16 cellular contexts compared by ENCODE assay signal in the genomic region with DNA sequence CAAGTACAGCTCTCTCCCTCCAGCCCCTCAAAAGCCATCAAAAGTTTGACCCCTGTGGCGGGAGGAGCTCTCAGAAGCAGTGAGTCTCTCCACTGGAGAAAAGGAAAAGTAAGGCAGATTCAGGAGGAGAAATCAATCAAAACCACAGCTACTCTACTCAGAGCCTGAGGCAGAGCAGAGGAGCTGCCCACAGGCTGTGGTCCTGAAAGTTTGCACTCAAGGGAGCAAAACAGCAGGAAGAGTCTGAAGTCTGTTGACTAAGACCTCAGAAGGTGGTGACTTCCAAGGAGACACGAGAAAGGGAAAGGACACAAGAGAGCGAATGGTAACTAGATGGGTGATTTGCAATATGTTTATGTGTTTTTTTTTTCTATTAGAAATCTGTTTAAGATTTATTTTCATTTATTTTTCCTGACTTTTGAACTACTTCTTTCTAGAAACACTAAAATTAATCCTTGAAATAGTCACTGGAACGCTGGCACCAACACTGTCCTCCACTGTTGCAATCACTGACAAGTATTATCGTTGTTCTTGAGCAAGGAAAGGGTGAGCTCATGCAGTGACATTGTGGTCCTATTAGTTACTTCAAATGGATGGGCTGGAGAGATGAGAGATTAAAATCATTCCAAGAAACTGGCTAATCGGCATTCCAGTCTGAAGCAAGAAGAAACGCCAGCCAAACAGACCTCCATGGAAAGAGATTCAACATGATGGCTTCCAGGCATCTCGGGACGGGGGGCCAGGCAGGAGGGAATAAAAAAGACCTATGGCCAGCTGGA. TPM values are rescaled to one million over a fixed set of nuclear protein-coding genes. Genes with fewer than 3 reads are reported as not detected.
DNase-seq lines count a peak whose midpoint lies in the region; ATAC-seq and TF ChIP-seq lines count a peak whose summit lies in the region.
"Had no signal": no experiment of that assay in that cellular context is flagged by ENCODE, and none has a peak within 500 bp of the region (broad histone marks: within the 10 kb centered on the region; RNA-seq: fewer than 3 reads in every experiment).

No MANE protein-coding gene starts in this region.

- H3K27me3 ChIP-seq in H7 (ENCODE audit: control insufficient read depth, insufficient read depth, low read length) = no peaks in the 10 kb centered on the region
- no peaks in the 10 kb centered on the region for H3K27me3 ChIP-seq in left ventricle myocardium inferior (ENCODE audit: low read depth)
- H3K27me3 ChIP-seq: SJSA1, spleen had no signal

- H3K36me3 ChIP-seq in H7 (replicated peaks; ENCODE audit: control insufficient read depth, insufficient read depth, low read length) (no peaks in the 10 kb centered on the region), left ventricle myocardium inferior (no peaks in the 10 kb centered on the region)
- H3K36me3 ChIP-seq: SJSA1, spleen, thoracic aorta had no signal

- in situ Hi-C loops in astrocyte of the spinal cord (cut with HindIII; ENCODE audit: low sequenced_read_pairs) = no loop called here

- DNase-seq in H7 (peak; percentile 17), astrocyte of the spinal cord (ENCODE audit: low read depth, low spot score) (peak; percentile 42), left ventricle myocardium inferior (no peak), retinal pigment epithelial cell (ENCODE audit: low read depth) (peak; percentile 0), cerebellar cortex (ENCODE audit: low spot score) (no peak)
- DNase-seq: CD8-positive, alpha-beta T cell; cortex of kidney; NCI-H1436; NCI-H82; spleen had no signal

- peaks cover 1% of the 10 kb centered on the region for H3K4me1 ChIP-seq in left ventricle myocardium inferior
- H3K4me1 ChIP-seq: SJSA1, spleen had no signal

- peak overlapping the region; percentile 8 for H3K27ac ChIP-seq in left ventricle myocardium inferior (replicated peaks)
- H3K27ac ChIP-seq: SJSA1, spleen, thoracic aorta had no signal

- intact Hi-C loops in left ventricle myocardium inferior (cut with micrococcal nuclease) = no loop called here

- ATAC-seq in GM18873 (IDR thresholded peaks at IDR 0.05; ENCODE audit: low FRiP score, unreplicated experiment) (no peak), GM19455 (IDR thresholded peaks at IDR 0.05; ENCODE audit: unreplicated experiment) (no peak), HG03378 (IDR thresholded peaks at IDR 0.05; ENCODE audit: unreplicated experiment) (no peak)
- ATAC-seq: CD8-positive, alpha-beta T cell; left colon had no signal

- H3K4me3 ChIP-seq in H7 (ENCODE audit: insufficient read depth, low read depth, low read length) = no peak overlapping the region
- H3K4me3 ChIP-seq in astrocyte of the spinal cord (ENCODE audit: low read depth, low read length) = no peak overlapping the region
- H3K4me3 ChIP-seq in left ventricle myocardium inferior = no peak overlapping the region
- no peak overlapping the region for H3K4me3 ChIP-seq in retinal pigment epithelial cell (ENCODE audit: low read length)
- H3K4me3 ChIP-seq: SJSA1, spleen, thoracic aorta had no signal

- no peak for TF ChIP-seq CTCF in astrocyte of the spinal cord (IDR thresholded peaks at IDR 0.05; ENCODE audit: low read depth, low read length)
- no peak for TF ChIP-seq CTCF in left ventricle myocardium inferior (IDR thresholded peaks at IDR 0.05; ENCODE audit: borderline replicate concordance)
- no peak for TF ChIP-seq CTCF in retinal pigment epithelial cell (conservative IDR thresholded peaks at IDR 0.05; ENCODE audit: low read depth, low read length)

- H3K9me3 ChIP-seq in left ventricle myocardium inferior (replicated peaks) = peaks cover 9% of the 10 kb centered on the region

RNA-seq across cellular contexts. Expression of a gene that starts 35.8 kb away (rescaled TPM):
- total RNA-seq in H7 (2014; rRNA removed; shearing (Covaris generic)) = 0.45 and 1.5 TPM in 2 replicates
- total RNA-seq in left ventricle myocardium inferior = 7.8 TPM
- total RNA-seq: CD8-positive, alpha-beta T cell had no signal

Comparison
In these comparisons a context has a peak if more than half of its experiments do, and no peak if none do; other contexts are left out.
1. DNase-seq: peak in H7 (single experiment), astrocyte of the spinal cord (single experiment) and retinal pigment epithelial cell (single experiment); none in left ventricle myocardium inferior (single experiment) and cerebellar cortex (single experiment).